31 cellular contexts compared by ENCODE assay signal in the genomic region with DNA sequence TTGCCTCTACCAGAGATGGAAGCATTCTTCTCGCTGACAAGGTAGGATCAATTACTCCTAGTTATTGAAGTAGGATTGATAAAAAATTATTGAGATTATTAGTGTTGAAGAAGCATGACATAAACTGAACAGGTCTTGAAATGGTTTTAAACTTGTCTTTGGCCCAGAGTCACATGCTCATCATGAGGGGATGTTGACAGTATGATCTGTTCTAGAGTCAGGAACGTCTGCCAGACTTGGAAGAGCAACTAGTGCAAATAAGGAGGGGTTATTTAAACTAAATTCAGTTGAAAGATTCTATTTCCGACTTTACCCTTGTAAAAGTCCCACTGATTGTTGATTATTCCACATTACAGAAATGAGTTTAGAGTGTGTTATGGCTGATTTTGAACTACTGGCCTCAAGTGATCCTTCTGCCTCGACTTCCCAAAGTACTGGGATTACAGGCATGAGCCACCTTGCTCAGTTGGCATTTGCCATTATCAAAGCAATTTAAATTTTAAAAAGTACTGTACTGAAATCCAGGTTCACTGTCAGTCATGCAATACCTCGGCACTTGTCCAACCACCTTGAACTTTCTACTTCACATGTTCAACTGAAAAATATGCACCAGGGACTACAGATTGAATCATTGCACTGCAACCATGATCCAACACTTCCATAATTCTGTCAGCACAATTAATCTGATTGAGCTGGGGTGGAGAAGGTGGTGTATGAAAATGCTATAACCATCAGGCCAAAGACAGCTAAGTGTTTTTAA. TPM values are rescaled to one million over a fixed set of nuclear protein-coding genes. Genes with fewer than 3 reads are reported as not detected.
DNase-seq lines count a peak whose midpoint lies in the region; ATAC-seq and TF ChIP-seq lines count a peak whose summit lies in the region.
"Had no signal": no experiment of that assay in that cellular context is flagged by ENCODE, and none has a peak within 500 bp of the region (broad histone marks: within the 10 kb centered on the region; RNA-seq: fewer than 3 reads in every experiment).

No MANE protein-coding gene starts in this region.

- no peak overlapping the region for H3K4me3 ChIP-seq in PC-3 (ENCODE audit: low read length)
- H3K4me3 ChIP-seq: body of pancreas, gastrocnemius medialis, MG63, spleen, transverse colon had no signal

- DNase-seq in activated CD4-positive, alpha-beta T cell treated with anti-CD3 and anti-CD28 coated beads for 36 hours: no peak
- no peak for DNase-seq in activated CD4-positive, alpha-beta T cell treated with anti-CD3 and anti-CD28 coated beads, Interleukin-2, amount 50 U/mL, for 4 hours
- DNase-seq in PC-3: peak; percentile 37
- DNase-seq: 8988T; activated CD4-positive, CD25-positive, alpha-beta regulatory T cell; activated T-cell treated with anti-CD3 and anti-CD28 coated beads, Interleukin-2, amount 50 U/mL, for 48 hours; AML-193; body of pancreas; COR-L47; effector memory CD4-positive, alpha-beta T cell; MG63; NCI-H1436 treated with DMSO at 0.1 percent for 48 hours; NCI-H524; occipital lobe; retina; SK-N-SH; spleen; stimulated activated CD4-positive, alpha-beta T cell treated with anti-CD3 and anti-CD28 coated beads, Interleukin-4, amount 100 ng/mL, for 1 hour; transverse colon had no signal

- H3K9me2 ChIP-seq in PC-3 (replicated peaks; ENCODE audit: low read length): no peaks in the 10 kb centered on the region
- H3K9me2 ChIP-seq: SK-N-SH had no signal

- no peaks in the 10 kb centered on the region for H4K20me1 ChIP-seq in PC-3 (ENCODE audit: low read length)

- H3K4me3 Mint-ChIP-seq in activated CD4-positive, alpha-beta T cell treated with anti-CD3 and anti-CD28 coated beads for 36 hours: peak overlapping the region; percentile 100
- H3K4me3 Mint-ChIP-seq in brain (peak overlapping the region in 4 of 5 experiments; percentile 75 to 99 (median 81)), nephron (peak overlapping the region; percentile 3 to 80 (median 74))

- no peaks in the 10 kb centered on the region for H3K9me3 Mint-ChIP-seq in activated CD4-positive, alpha-beta T cell treated with anti-CD3 and anti-CD28 coated beads for 36 hours (ENCODE audit: low read depth)
- peaks cover 0 to 8% (median 0%) of the 10 kb centered on the region in 5 experiments for H3K9me3 Mint-ChIP-seq in brain
- no peaks in the 10 kb centered on the region for H3K9me3 Mint-ChIP-seq in nephron
- H3K9me3 Mint-ChIP-seq: GM23338 had no signal

- no peak overlapping the region for H2AFZ ChIP-seq in PC-3 (ENCODE audit: low read length)

- H3K36me3 ChIP-seq in PC-3 (ENCODE audit: low read depth, low read length): no peaks in the 10 kb centered on the region
- H3K36me3 ChIP-seq: transverse colon had no signal

- H3K27me3 ChIP-seq in PC-3 (ENCODE audit: low read length): no peaks in the 10 kb centered on the region
- H3K27me3 ChIP-seq: body of pancreas, gastrocnemius medialis, MG63, spleen, transverse colon had no signal

- H3F3A ChIP-seq in PC-3 (ENCODE audit: low read length, unreplicated experiment): no peaks in the 10 kb centered on the region

- ATAC-seq in activated CD4-positive, alpha-beta T cell treated with anti-CD3 and anti-CD28 coated beads for 36 hours: no peak
- ATAC-seq in PC-3: peak; percentile 42
- no peak for ATAC-seq in GM18909 (IDR thresholded peaks at IDR 0.05; ENCODE audit: poor library complexity, unreplicated experiment)
- ATAC-seq in HG03432 (IDR thresholded peaks at IDR 0.05; ENCODE audit: unreplicated experiment): no peak
- ATAC-seq in HG02884 (IDR thresholded peaks at IDR 0.05; ENCODE audit: unreplicated experiment): no peak
- ATAC-seq: body of pancreas, esophagus mucosa, GM23338 had no signal

- H3K36me3 Mint-ChIP-seq in activated CD4-positive, alpha-beta T cell treated with anti-CD3 and anti-CD28 coated beads for 36 hours (ENCODE audit: low read depth): peaks cover 31% of the 10 kb centered on the region
- H3K36me3 Mint-ChIP-seq in brain (peaks cover 22% of the 10 kb centered on the region), nephron (ENCODE audit: low read depth) (peaks cover 25% of the 10 kb centered on the region)

- peak overlapping the region; percentile 35 for H3K27ac Mint-ChIP-seq in activated CD4-positive, alpha-beta T cell treated with anti-CD3 and anti-CD28 coated beads for 36 hours
- H3K27ac Mint-ChIP-seq in brain (peak overlapping the region in 3 of 5 experiments; percentile 44 to 99 (median 60)), nephron (no peak overlapping the region)
- H3K27ac Mint-ChIP-seq: GM23338 had no signal

- no peak overlapping the region for H3K4me2 ChIP-seq in PC-3 (ENCODE audit: low read length)
- H3K4me2 ChIP-seq: SK-N-SH had no signal

- H3K9me3 ChIP-seq in PC-3 (ENCODE audit: low read length): no peaks in the 10 kb centered on the region
- H3K9me3 ChIP-seq: body of pancreas, gastrocnemius medialis, MG63, SK-N-SH, spleen, transverse colon had no signal

- peaks cover 31% of the 10 kb centered on the region for H3K79me2 ChIP-seq in PC-3 (ENCODE audit: low read length)

- intact Hi-C loops in activated CD4-positive, alpha-beta T cell treated with anti-CD3 and anti-CD28 coated beads for 36 hours (cut with DNase I, micrococcal nuclease): loop anchor here in 1 of 2 experiments (5.0 kb wide), 1 partner anchor 465 kb away; a partner anchor contains a TSS
- intact Hi-C loops in PC-3 (cut with micrococcal nuclease): loop anchor here (5.0 kb wide), 1 partner anchor 315 kb away; no protein-coding TSS in a partner anchor

- no peak overlapping the region for H3K9ac ChIP-seq in PC-3 (ENCODE audit: low read length)
- H3K9ac ChIP-seq: SK-N-SH had no signal

- POLR2A ChIA-PET in activated CD4-positive, alpha-beta T cell treated with anti-CD3 and anti-CD28 coated beads for 36 hours (lab: Charles Lee): no interaction called here
- POLR2A ChIA-PET in PC-3 (lab: Charles Lee; ENCODE audit: unreplicated experiment): no interaction called here

- TF ChIP-seq CTCF in PC-3 (conservative IDR thresholded peaks at IDR 0.05; ENCODE audit: low read depth, low read length) (no peak), brain (conservative IDR thresholded peaks at IDR 0.05) (no peak), nephron (IDR thresholded peaks at IDR 0.05; ENCODE audit: unreplicated experiment in 3 of 3) (no peak)

- H3K4me1 Mint-ChIP-seq in activated CD4-positive, alpha-beta T cell treated with anti-CD3 and anti-CD28 coated beads for 36 hours: peaks cover 23% of the 10 kb centered on the region
- peaks cover 51% of the 10 kb centered on the region for H3K4me1 Mint-ChIP-seq in brain
- peaks cover 30% of the 10 kb centered on the region for H3K4me1 Mint-ChIP-seq in nephron

- H3K27me3 Mint-ChIP-seq in activated CD4-positive, alpha-beta T cell treated with anti-CD3 and anti-CD28 coated beads for 36 hours: peaks cover 2% of the 10 kb centered on the region
- H3K27me3 Mint-ChIP-seq in brain (peaks cover 20% of the 10 kb centered on the region), nephron (ENCODE audit: low read depth) (no peaks in the 10 kb centered on the region)

- H3K4me1 ChIP-seq in PC-3 (ENCODE audit: insufficient read depth, low read length): peaks cover 14% of the 10 kb centered on the region

- BruUV-seq in PC-3 (replicated peaks; lab: Mats Ljungman, UMichigan): no TSS peak

- CTCF ChIA-PET in activated CD4-positive, alpha-beta T cell treated with anti-CD3 and anti-CD28 coated beads for 36 hours (lab: Charles Lee): interaction anchor here (0.6 kb wide), 1 partner anchor 326 kb away, joined by 3 read pairs; no protein-coding TSS in a partner anchor
- CTCF ChIA-PET in PC-3 (lab: Charles Lee): no interaction called here

- H3K27ac ChIP-seq in PC-3 (ENCODE audit: low read length): no peak overlapping the region
- H3K27ac ChIP-seq: body of pancreas, spleen, transverse colon had no signal

RNA-seq across cellular contexts. Expression of a gene that starts 19.7 kb away (rescaled TPM):
- not detected for total RNA-seq in activated CD4-positive, alpha-beta T cell treated with anti-CD3 and anti-CD28 coated beads for 36 hours
- total RNA-seq in PC-3 (2014; rRNA removed): not detected in 2 replicates
- polyA plus RNA-seq in brain (ENCODE audit: insufficient read depth, low read depth, low replicate concordance): not detected
- total RNA-seq: activated CD8-positive, alpha-beta memory T cell treated with anti-CD3 and anti-CD28 coated beads for 36 hours; body of pancreas; esophagus mucosa; GM23338; lung microvascular endothelial cell; occipital lobe; T-helper 2 cell treated with Interferon-gamma antibody and Interleukin-4, amounts not matched to agents 100 ng/mL and 5 ng/mL, for 36 hours had no signal
- polyA plus RNA-seq: GM23338, keratinocyte, SK-N-SH had no signal

Comparison
In these comparisons a context has a peak if more than half of its experiments do, and no peak if none do; other contexts are left out.
1. H3K27ac Mint-ChIP-seq: peak in activated CD4-positive, alpha-beta T cell treated with anti-CD3 and anti-CD28 coated beads for 36 hours (single experiment) and brain (3 of 5); none in nephron (0 of 3).
2. Peak in every context shown above with its lines, with median percentiles within 50 percentile points of each other: H3K4me3 Mint-ChIP-seq.